13 cellular contexts compared by ENCODE assay signal in the genomic region with DNA sequence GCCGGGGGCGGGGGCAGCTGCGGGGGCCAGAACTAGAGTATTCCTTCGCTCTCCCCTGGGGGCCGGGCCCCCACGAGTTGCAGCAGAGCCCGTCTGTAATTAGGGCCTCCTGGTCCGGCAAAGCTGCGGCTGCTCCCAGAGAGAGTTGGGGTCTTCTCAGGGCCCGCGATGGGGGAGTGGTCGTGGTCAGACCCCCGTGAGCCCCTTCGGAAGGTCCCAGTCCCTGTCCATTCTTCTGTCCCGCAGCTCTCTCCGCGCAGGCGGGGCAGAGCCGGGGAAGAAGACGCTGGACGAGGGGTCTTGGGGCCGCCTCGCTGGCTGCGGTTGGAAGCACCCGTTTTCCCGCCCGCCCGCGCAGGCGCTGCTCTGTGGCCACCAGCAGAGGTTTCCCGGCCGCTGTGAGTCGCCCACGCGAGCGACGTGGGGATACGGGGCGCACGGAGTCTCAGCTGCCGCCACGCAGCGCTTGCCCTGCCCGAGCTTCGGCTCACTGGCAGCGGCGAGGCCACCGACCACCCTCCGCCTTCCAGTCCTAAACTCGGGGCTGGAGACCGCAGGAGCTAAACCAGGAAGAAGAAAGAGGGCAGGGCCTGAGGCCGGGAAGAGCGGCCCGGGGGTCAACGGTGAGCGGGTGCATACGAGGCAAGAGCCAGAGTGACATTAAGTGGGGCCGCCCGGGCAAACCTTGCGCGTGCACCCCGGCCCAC. TPM values are rescaled to one million over a fixed set of nuclear protein-coding genes. Genes with fewer than 3 reads are reported as not detected.
DNase-seq lines count a peak whose midpoint lies in the region; ATAC-seq, FAIRE-seq and TF ChIP-seq lines count a peak whose summit lies in the region.
"Had no signal": no experiment of that assay in that cellular context is flagged by ENCODE, and none has a peak within 500 bp of the region (broad histone marks: within the 10 kb centered on the region; RNA-seq: fewer than 3 reads in every experiment).

No MANE protein-coding gene starts in this region.

- H3K27me3 ChIP-seq in ascending aorta: peaks cover 32% of the 10 kb centered on the region
- H3K27me3 ChIP-seq in prostate gland (replicated peaks; ENCODE audit: insufficient read depth): peaks cover 64% of the 10 kb centered on the region

- intact Hi-C loops in ascending aorta (cut with DNase I) (no loop called here), left cardiac atrium (cut with DNase I) (no loop called here), prostate gland (cut with DNase I) (loop anchor here (5.0 to 10.0 kb wide), 2 partner anchors 510 to 572 kb away; partner anchors contain the start of gene RAB11FIP2)

- peak; percentile 22 to 29 for ATAC-seq in left cardiac atrium
- no peak for ATAC-seq in omental fat pad (ENCODE audit: low FRiP score)
- no peak for ATAC-seq in HG03135 (IDR thresholded peaks at IDR 0.05; ENCODE audit: unreplicated experiment)
- ATAC-seq: activated T-helper 17 cell treated with anti-CD3 and anti-CD28 coated beads, Interleukin-2, amount 50 U/mL, for 72 hours had no signal

- H3K36me3 ChIP-seq in ascending aorta (no peaks in the 10 kb centered on the region), prostate gland (no peaks in the 10 kb centered on the region)

- peaks cover 11 to 15% of the 10 kb centered on the region in 2 donors for H3K4me1 ChIP-seq in ascending aorta
- peaks cover 14% of the 10 kb centered on the region for H3K4me1 ChIP-seq in prostate gland (replicated peaks)

- in situ Hi-C loops in GM13976 (cut with MboI; ENCODE audit: low sequenced_read_pairs, unreplicated experiment): loop anchor here (25.0 kb wide), 1 partner anchor 702 kb away; no protein-coding TSS in a partner anchor

- H3K9me3 ChIP-seq in ascending aorta: no peaks in the 10 kb centered on the region
- no peaks in the 10 kb centered on the region for H3K9me3 ChIP-seq in prostate gland

- TF ChIP-seq POLR2A in prostate gland (IDR thresholded peaks at IDR 0.05): no peak

- under 1% methylated on average over 47 of the region's 62 CpGs for WGBS in prostate gland

- H3K27ac ChIP-seq in ascending aorta (no peak overlapping the region), prostate gland (no peak overlapping the region)

- TF ChIP-seq CTCF in ascending aorta (IDR thresholded peaks at IDR 0.05) (no peak), prostate gland (IDR thresholded peaks at IDR 0.05) (no peak), omental fat pad (IDR thresholded peaks at IDR 0.05) (no peak), GM13976 (IDR thresholded peaks at IDR 0.05; ENCODE audit: borderline replicate concordance, control extremely low read depth, extremely low read depth, insufficient read depth, missing control alignments) (no peak)

- peak overlapping the region; percentile 39 to 50 for H3K4me3 ChIP-seq in ascending aorta
- peak overlapping the region; percentile 5 to 11 for H3K4me3 ChIP-seq in prostate gland
- H3K4me3 ChIP-seq: lung had no signal

- FAIRE-seq in RCC 7860 (lab: Jason Lieb, UNC): no peak

- DNase-seq in COLO668 (lab: John Stamatoyannopoulos, UW; ENCODE audit: unreplicated experiment) (peak; percentile 14), ascending aorta (ENCODE audit: low spot score in 2 of 2) (peak in 1 of 2 donors; percentile 59), left cardiac atrium (peak; percentile 36), prostate gland (ENCODE audit: low spot score) (no peak), omental fat pad (ENCODE audit: low spot score) (no peak), RCC 7860 (ENCODE audit: low spot score) (no peak), GM13976 (ENCODE audit: low spot score) (no peak)
- DNase-seq: NCI-H510A treated with DMSO at 0.1 percent for 48 hours; stimulated activated CD4-positive, alpha-beta T cell treated with anti-CD3 and anti-CD28 coated beads, Interleukin-4, amount 100 ng/mL, for 1 hour had no signal

RNA-seq across cellular contexts. Expression of gene EMX2, which starts 7.3 kb away (rescaled TPM):
- total RNA-seq in ascending aorta: not detected
- under 1 TPM; 0.26 to 0.56 TPM for total RNA-seq in left cardiac atrium
- total RNA-seq in prostate gland: 1 to 10 TPM in 1 of 2 donors, under 1 TPM in 1; 0.05 to 1.5 TPM
- total RNA-seq in omental fat pad: under 1 TPM in 2 of 4 donors, not detected in 2; 0.25 to 0.28 TPM
- total RNA-seq: activated T-helper 17 cell treated with anti-CD3 and anti-CD28 coated beads, Interleukin-2, amount 50 U/mL, for 72 hours; T-helper 2 cell treated with Interferon-gamma antibody and Interleukin-4, amounts not matched to agents 100 ng/mL and 5 ng/mL, for 36 hours had no signal

Comparison
In these comparisons a context has a peak if more than half of its experiments do, and no peak if none do; other contexts are left out.
1. DNase-seq: peak in COLO668 (single experiment) and left cardiac atrium (single experiment); none in prostate gland (single experiment), omental fat pad (single experiment), RCC 7860 (single experiment) and GM13976 (single experiment).
2. ATAC-seq: peak in left cardiac atrium (2 of 2); none in omental fat pad (single experiment) and HG03135 (single experiment).